Comparison of ENCODE assay signal across 14 cellular contexts in the genomic region with DNA sequence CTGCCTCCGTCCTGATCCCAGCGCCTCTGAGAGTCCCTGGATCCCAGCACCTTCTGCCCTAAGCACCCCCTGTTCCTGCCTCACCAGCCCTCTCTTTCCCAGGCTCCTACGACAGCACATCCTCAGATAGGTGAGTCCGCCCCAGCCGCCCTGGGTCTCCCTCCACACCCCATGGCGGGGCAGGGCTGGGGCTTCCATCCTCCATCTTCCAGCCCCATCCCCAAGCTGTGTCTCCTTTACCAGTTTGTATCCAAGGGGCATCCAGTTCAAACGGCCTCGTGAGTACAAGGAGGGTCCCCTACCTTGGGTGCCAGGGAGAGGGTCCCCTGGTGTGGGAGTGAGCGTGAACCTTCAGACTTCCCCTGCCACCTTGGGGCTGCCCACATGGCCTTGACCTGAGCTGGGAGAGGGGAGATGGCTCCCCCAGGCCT. TPM values are rescaled to one million over a fixed set of nuclear protein-coding genes. Genes with fewer than 3 reads are reported as not detected.
A peak's percentile ranks its signal among the peaks of the same experiment; 100 is the strongest.
DNase-seq lines count a peak whose midpoint lies in the region; ATAC-seq and TF ChIP-seq lines count a peak whose summit lies in the region.
"Had no signal": no experiment of that assay in that cellular context is flagged by ENCODE, and none has a peak within 500 bp of the region (broad histone marks: within the 10 kb centered on the region; RNA-seq: fewer than 3 reads in every experiment).

No MANE protein-coding gene starts in this region.

- CTCF ChIA-PET in T-cell (lab: Charles Lee), result no interaction called here

- no peaks in the 10 kb centered on the region for H3K9me3 ChIP-seq in effector memory CD4-positive, alpha-beta T cell (ENCODE audit: control insufficient read depth, low read length)
- H3K9me3 ChIP-seq in right atrium auricular region, result peaks cover 0 to 10% of the 10 kb centered on the region in 2 donors

- DNase-seq in T-helper 1 cell, result no peak
- DNase-seq in T-cell, result peak in 1 of 34 experiments; percentile 26
- no peak for DNase-seq in effector memory CD4-positive, alpha-beta T cell
- DNase-seq in stimulated activated naive B cell treated with anti-CD40 and anti-IgM and Interleukin-4, amounts not matched to agents 10 μg/mL and 1 μg/mL and 100 μg/mL, for 72 hours, result no peak
- no peak for DNase-seq in NCI-H2029 (lab: John Stamatoyannopoulos, UW)
- no peak for DNase-seq in right atrium auricular region (ENCODE audit: low spot score)
- DNase-seq: erythroblast, mesenchymal stem cell, NCI-H446 treated with DMSO at 0.1 percent for 48 hours, T1000 had no signal

- H3K9me3 Mint-ChIP-seq in T-helper 1 cell treated with Interleukin-12 subunit alpha and Interleukin-12 subunit beta and Interleukin-4 antibody, amounts not matched to agents 30 μg/mL and 1 μg/mL, for 36 hours, result peaks cover 10% of the 10 kb centered on the region
- H3K9me3 Mint-ChIP-seq in T-cell, result peaks cover 0 to 6% (median 5%) of the 10 kb centered on the region in 3 donors
- peaks cover 10 to 12% of the 10 kb centered on the region in 2 donors for H3K9me3 Mint-ChIP-seq in stimulated activated naive B cell treated with anti-CD40 and anti-IgM and Interleukin-4, amounts not matched to agents 10 μg/mL and 1 μg/mL and 100 μg/mL, for 72 hours

- H3K27ac ChIP-seq in effector memory CD4-positive, alpha-beta T cell (ENCODE audit: insufficient read depth, low read length, poor library complexity, severe bottlenecking), result peak overlapping the region; percentile 90
- no peak overlapping the region for H3K27ac ChIP-seq in right atrium auricular region
- H3K27ac ChIP-seq: 22Rv1 had no signal

- POLR2A ChIA-PET in T-cell (lab: Charles Lee), result no interaction called here

- TF ChIP-seq CTCF in right atrium auricular region (IDR thresholded peaks at IDR 0.05), result no peak

- peak overlapping the region; percentile 95 for H3K27ac Mint-ChIP-seq in T-helper 1 cell treated with Interleukin-12 subunit alpha and Interleukin-12 subunit beta and Interleukin-4 antibody, amounts not matched to agents 30 μg/mL and 1 μg/mL, for 36 hours
- peak overlapping the region; percentile 94 to 98 for H3K27ac Mint-ChIP-seq in T-cell
- H3K27ac Mint-ChIP-seq in stimulated activated naive B cell treated with anti-CD40 and anti-IgM and Interleukin-4, amounts not matched to agents 10 μg/mL and 1 μg/mL and 100 μg/mL, for 72 hours, result peak overlapping the region; percentile 47

- H3K4me3 ChIP-seq in effector memory CD4-positive, alpha-beta T cell (ENCODE audit: insufficient read depth, low read depth, low read length, poor library complexity, severe bottlenecking), result peak overlapping the region; percentile 95
- H3K4me3 ChIP-seq in right atrium auricular region, result peak overlapping the region in 1 of 2 donors; percentile 12

- peaks cover 43% of the 10 kb centered on the region for H3K4me1 Mint-ChIP-seq in T-helper 1 cell treated with Interleukin-12 subunit alpha and Interleukin-12 subunit beta and Interleukin-4 antibody, amounts not matched to agents 30 μg/mL and 1 μg/mL, for 36 hours (ENCODE audit: low read depth)
- peaks cover 55 to 71% (median 63%) of the 10 kb centered on the region in 3 donors for H3K4me1 Mint-ChIP-seq in T-cell
- H3K4me1 Mint-ChIP-seq in stimulated activated naive B cell treated with anti-CD40 and anti-IgM and Interleukin-4, amounts not matched to agents 10 μg/mL and 1 μg/mL and 100 μg/mL, for 72 hours, result peaks cover 16 to 26% of the 10 kb centered on the region in 2 donors

- H3K27me3 Mint-ChIP-seq in T-helper 1 cell treated with Interleukin-12 subunit alpha and Interleukin-12 subunit beta and Interleukin-4 antibody, amounts not matched to agents 30 μg/mL and 1 μg/mL, for 36 hours (ENCODE audit: low read depth), result no peaks in the 10 kb centered on the region
- H3K27me3 Mint-ChIP-seq in T-cell, result no peaks in the 10 kb centered on the region
- H3K27me3 Mint-ChIP-seq in stimulated activated naive B cell treated with anti-CD40 and anti-IgM and Interleukin-4, amounts not matched to agents 10 μg/mL and 1 μg/mL and 100 μg/mL, for 72 hours, result no peaks in the 10 kb centered on the region

- no peaks in the 10 kb centered on the region for H3K27me3 ChIP-seq in effector memory CD4-positive, alpha-beta T cell (replicated peaks; ENCODE audit: control insufficient read depth, insufficient read depth, low read length, poor library complexity, severe bottlenecking)
- no peaks in the 10 kb centered on the region for H3K27me3 ChIP-seq in right atrium auricular region

- H3K36me3 ChIP-seq in effector memory CD4-positive, alpha-beta T cell (ENCODE audit: control insufficient read depth, insufficient read depth, low read length), result peaks cover 42% of the 10 kb centered on the region
- peaks cover 40% of the 10 kb centered on the region for H3K36me3 ChIP-seq in right atrium auricular region

- H3K4me1 ChIP-seq in effector memory CD4-positive, alpha-beta T cell (ENCODE audit: control insufficient read depth, insufficient read depth, low read length, poor library complexity, severe bottlenecking), result peaks cover 45% of the 10 kb centered on the region
- no peaks in the 10 kb centered on the region for H3K4me1 ChIP-seq in right atrium auricular region

- peak; percentile 3 to 12 (median 8) for ATAC-seq in T-cell (replicated peaks in 1 of 4)
- no peak for ATAC-seq in stimulated activated naive B cell treated with anti-CD40 and anti-IgM and Interleukin-4, amounts not matched to agents 10 μg/mL and 1 μg/mL and 100 μg/mL, for 72 hours (replicated peaks)
- no peak for ATAC-seq in GM18858 (IDR thresholded peaks at IDR 0.05; ENCODE audit: unreplicated experiment)

- H3K36me3 Mint-ChIP-seq in T-helper 1 cell treated with Interleukin-12 subunit alpha and Interleukin-12 subunit beta and Interleukin-4 antibody, amounts not matched to agents 30 μg/mL and 1 μg/mL, for 36 hours (ENCODE audit: low read depth), result peaks cover 77% of the 10 kb centered on the region
- peaks cover 57% of the 10 kb centered on the region for H3K36me3 Mint-ChIP-seq in T-cell
- H3K36me3 Mint-ChIP-seq in stimulated activated naive B cell treated with anti-CD40 and anti-IgM and Interleukin-4, amounts not matched to agents 10 μg/mL and 1 μg/mL and 100 μg/mL, for 72 hours, result peaks cover 78 to 87% of the 10 kb centered on the region in 2 donors

- peak overlapping the region; percentile 94 for H3K4me3 Mint-ChIP-seq in T-helper 1 cell treated with Interleukin-12 subunit alpha and Interleukin-12 subunit beta and Interleukin-4 antibody, amounts not matched to agents 30 μg/mL and 1 μg/mL, for 36 hours
- H3K4me3 Mint-ChIP-seq in T-cell, result peak overlapping the region; percentile 95 to 99 (median 99)
- H3K4me3 Mint-ChIP-seq in stimulated activated naive B cell treated with anti-CD40 and anti-IgM and Interleukin-4, amounts not matched to agents 10 μg/mL and 1 μg/mL and 100 μg/mL, for 72 hours, result peak overlapping the region; percentile 20 to 71

RNA-seq across cellular contexts. Expression of a gene that starts 0.8 kb away (rescaled TPM):
- total RNA-seq in T-cell, result 100 to 1,000 TPM; 237 to 440 (median 378) TPM
- 1 to 10 TPM in 1 of 2 donors, under 1 TPM in 1; 0.98 to 1.3 TPM for total RNA-seq in right atrium auricular region

RNA-seq across cellular contexts. Expression of a gene that starts 11.0 kb away (rescaled TPM):
- total RNA-seq in T-cell (10 to 100 TPM; 28.2 to 53.2 (median 47.7) TPM), right atrium auricular region (10 to 100 TPM; 11.9 to 12.8 TPM)

RNA-seq across cellular contexts. Expression of a gene that starts 34.9 kb away (rescaled TPM):
- total RNA-seq in T-cell, result 100 to 1,000 TPM in 3 of 5 donors, 10 to 100 TPM in 2; 78.5 to 111 (median 100) TPM
- total RNA-seq in right atrium auricular region, result 10 to 100 TPM; 10.6 to 13.0 TPM

RNA-seq across cellular contexts. Expression of a gene that starts 53.9 kb away (rescaled TPM):
- 10 to 100 TPM in 1 of 5 donors, 1 to 10 TPM in 3, under 1 TPM in 1; 0.82 to 11.9 (median 3.5) TPM for total RNA-seq in T-cell
- under 1 TPM in 1 of 2 donors, not detected in 1; 0.24 TPM for total RNA-seq in right atrium auricular region
- total RNA-seq: RPMI7951 had no signal

Comparison
In these comparisons a context has a peak if more than half of its experiments do, and no peak if none do; other contexts are left out.
1. H3K4me3 Mint-ChIP-seq: peak in every context shown above with its lines; median percentile 99 in T-cell; 94 in T-helper 1 cell treated with Interleukin-12 subunit alpha and Interleukin-12 subunit beta and Interleukin-4 antibody, amounts not matched to agents 30 μg/mL and 1 μg/mL, for 36 hours; 46 in stimulated activated naive B cell treated with anti-CD40 and anti-IgM and Interleukin-4, amounts not matched to agents 10 μg/mL and 1 μg/mL and 100 μg/mL, for 72 hours.
2. ATAC-seq: peak in T-cell (4 of 4); none in stimulated activated naive B cell treated with anti-CD40 and anti-IgM and Interleukin-4, amounts not matched to agents 10 μg/mL and 1 μg/mL and 100 μg/mL, for 72 hours (0 of 2) and GM18858 (single experiment).
3. RNA of a gene that starts 0.8 kb away (total RNA-seq): 237 to 440 TPM in T-cell; 0.98 to 1.3 TPM in right atrium auricular region; every median in the first group is over 100 times any median in the second.
4. RNA of a gene that starts 34.9 kb away (total RNA-seq): 78.5 to 111 TPM in T-cell; 10.6 to 13.0 TPM in right atrium auricular region; every median in the first group is over 4 times any median in the second.
5. Peak in every context shown above with its lines, with median percentiles within 50 percentile points of each other: H3K27ac Mint-ChIP-seq.